In genomic region chr1:160401487-160401805, GRCh38 we compare ENCODE assay signal across 10 cellular contexts. TPM values are rescaled to one million over a fixed set of nuclear protein-coding genes. Genes with fewer than 3 reads are reported as not detected.
DNase-seq lines count a peak whose midpoint lies in the region; ATAC-seq, FAIRE-seq and TF ChIP-seq lines count a peak whose summit lies in the region.
"Had no signal": no experiment of that assay in that cellular context is flagged by ENCODE, and none has a peak within 500 bp of the region (broad histone marks: within the 10 kb centered on the region; RNA-seq: fewer than 3 reads in every experiment).

No MANE protein-coding gene starts in this region.

- no peak for FAIRE-seq in pancreas (lab: Jason Lieb, UNC)
- no peak for FAIRE-seq in frontal cortex (lab: Jason Lieb, UNC)

- CTCF ChIA-PET in CD4-positive, alpha-beta memory T cell (lab: Charles Lee; ENCODE audit: partially characterized antibody), result interaction anchor here (1.0 kb wide), 1 partner anchor 110 kb away, joined by 3 read pairs; no protein-coding TSS in a partner anchor

- H3K27me3 ChIP-seq in CD4-positive, alpha-beta memory T cell (ENCODE audit: insufficient read depth, low read length), result peaks cover 9% of the 10 kb centered on the region
- H3K27me3 ChIP-seq in NT2/D1 (ENCODE audit: insufficient read depth, insufficient read length) (no peaks in the 10 kb centered on the region), esophagus (ENCODE audit: control insufficient read depth in 1 of 2, insufficient read depth in 2 of 2, low read length in 2 of 2) (no peaks in the 10 kb centered on the region), pancreas (no peaks in the 10 kb centered on the region)

- peaks cover 19 to 21% of the 10 kb centered on the region in 2 donors for H3K27me3 Mint-ChIP-seq in CD4-positive, alpha-beta memory T cell

- DNase-seq in CD4-positive, alpha-beta memory T cell, result no peak
- no peak for DNase-seq in NT2/D1 (ENCODE audit: low read depth, low spot score)
- DNase-seq in pancreas, result no peak
- DNase-seq in medulla oblongata (ENCODE audit: extremely low spot score), result no peak
- no peak for DNase-seq in frontal cortex (ENCODE audit: low spot score in 2 of 2)
- DNase-seq in anterior cingulate cortex (lab: John Stamatoyannopoulos, UW), result no peak
- DNase-seq: activated CD4-positive, alpha-beta T cell treated with anti-CD3 and anti-CD28 coated beads, Interleukin-2, amount 50 U/mL, for 48 hours; NCI-H2029 had no signal

- ATAC-seq in pancreas (peak in 2 of 4 donors; percentile 2 to 3), HG02938 (IDR thresholded peaks at IDR 0.05; ENCODE audit: unreplicated experiment) (no peak)

- peaks cover 15% of the 10 kb centered on the region for H3K4me1 ChIP-seq in CD4-positive, alpha-beta memory T cell (ENCODE audit: insufficient read depth, low read length)
- H3K4me1 ChIP-seq in NT2/D1 (ENCODE audit: insufficient read depth, insufficient read length), result peaks cover 30% of the 10 kb centered on the region
- peaks cover 3 to 8% of the 10 kb centered on the region in 2 donors for H3K4me1 ChIP-seq in esophagus (ENCODE audit: control insufficient read depth in 2 of 2, insufficient read depth in 2 of 2, low read length in 1 of 2)
- H3K4me1 ChIP-seq in pancreas, result no peaks in the 10 kb centered on the region

- POLR2A ChIA-PET in CD4-positive, alpha-beta memory T cell (lab: Charles Lee; ENCODE audit: partially characterized antibody), result no interaction called here

- WGBS in esophagus, 2 donors, result 32 to 36% methylated on average over 7 of the region's 7 CpGs
- WGBS in pancreas, 2 donors, result 29 to 35% methylated on average over 7 of the region's 7 CpGs

- H3K27ac ChIP-seq in CD4-positive, alpha-beta memory T cell (ENCODE audit: low read depth, low read length), result no peak overlapping the region
- H3K27ac ChIP-seq in esophagus (ENCODE audit: low read depth in 2 of 2, low read length in 1 of 2) (peak overlapping the region in 1 of 2 donors; percentile 71), pancreas (no peak overlapping the region)

- H3K4me3 ChIP-seq in CD4-positive, alpha-beta memory T cell (ENCODE audit: low read length in 2 of 2), result no peak overlapping the region
- peak overlapping the region; percentile 79 for H3K4me3 ChIP-seq in NT2/D1 (ENCODE audit: insufficient read length, low read depth)
- H3K4me3 ChIP-seq in esophagus (ENCODE audit: low read depth in 1 of 2, low read length in 2 of 2), result peak overlapping the region; percentile 62 to 69
- H3K4me3 ChIP-seq in pancreas, result peak overlapping the region in 3 of 4 donors; percentile 39 to 86 (median 82)

- H3K9me3 ChIP-seq in CD4-positive, alpha-beta memory T cell (ENCODE audit: control insufficient read depth in 1 of 2, low read length in 2 of 2), result no peaks in the 10 kb centered on the region
- no peaks in the 10 kb centered on the region for H3K9me3 ChIP-seq in NT2/D1 (ENCODE audit: insufficient read depth, low read length)
- no peaks in the 10 kb centered on the region for H3K9me3 ChIP-seq in esophagus (ENCODE audit: control insufficient read depth in 2 of 2, insufficient read depth in 1 of 2, low read depth in 1 of 2, low read length in 1 of 2)
- H3K9me3 ChIP-seq in pancreas, result no peaks in the 10 kb centered on the region

- H3K27ac Mint-ChIP-seq in CD4-positive, alpha-beta memory T cell, result no peak overlapping the region

- no peaks in the 10 kb centered on the region for H3K36me3 Mint-ChIP-seq in CD4-positive, alpha-beta memory T cell

- H3K9me3 Mint-ChIP-seq in CD4-positive, alpha-beta memory T cell, result no peaks in the 10 kb centered on the region

- H3K36me3 ChIP-seq in CD4-positive, alpha-beta memory T cell (ENCODE audit: insufficient read depth, low read length), result no peaks in the 10 kb centered on the region
- H3K36me3 ChIP-seq in NT2/D1 (ENCODE audit: insufficient read depth, insufficient read length, low read length) (peaks cover 26% of the 10 kb centered on the region), esophagus (ENCODE audit: control insufficient read depth in 2 of 2, insufficient read depth in 2 of 2, low read length in 1 of 2) (no peaks in the 10 kb centered on the region), pancreas (no peaks in the 10 kb centered on the region)

- H3K9ac ChIP-seq in NT2/D1 (ENCODE audit: insufficient read length, low read depth), result peak overlapping the region; percentile 88

- intact Hi-C loops in CD4-positive, alpha-beta memory T cell (cut with micrococcal nuclease), result no loop called here
- intact Hi-C loops in pancreas (cut with DNase I), result no loop called here

- H3K4me3 Mint-ChIP-seq in CD4-positive, alpha-beta memory T cell, result peak overlapping the region in 7 of 8 donors; percentile 0 to 77 (median 74)

- no peak for TF ChIP-seq CTCF in pancreas (IDR thresholded peaks at IDR 0.05)

- peaks cover 4 to 11% (median 6%) of the 10 kb centered on the region in 4 donors for H3K4me1 Mint-ChIP-seq in CD4-positive, alpha-beta memory T cell

RNA-seq across cellular contexts. Expression of gene VANGL2, which starts 1.1 kb away (rescaled TPM):
- total RNA-seq in CD4-positive, alpha-beta memory T cell, result not detected
- not detected for polyA plus RNA-seq in CD4-positive, alpha-beta memory T cell
- polyA plus RNA-seq in esophagus (1 to 10 TPM; 4.5 to 6.8 TPM), pancreas (1 to 10 TPM; 3.6 to 4.3 TPM)
- total RNA-seq in pancreas (1 to 10 TPM; 2.5 to 9.9 (median 4.4) TPM), frontal cortex (11.0 TPM)

RNA-seq across cellular contexts. Expression of gene NHLH1, which starts 34.6 kb away (rescaled TPM):
- under 1 TPM; 0.41 to 0.42 TPM for total RNA-seq in CD4-positive, alpha-beta memory T cell
- not detected for polyA plus RNA-seq in CD4-positive, alpha-beta memory T cell
- polyA plus RNA-seq in esophagus, result under 1 TPM; 0.08 to 0.09 TPM
- not detected for total RNA-seq in pancreas
- polyA plus RNA-seq in pancreas, result under 1 TPM; 0.11 to 0.14 TPM
- 0.41 TPM for total RNA-seq in frontal cortex

RNA-seq across cellular contexts. Expression of gene NCSTN, which starts 58.3 kb away (rescaled TPM):
- 10 to 100 TPM; 62.2 to 68.0 TPM for total RNA-seq in CD4-positive, alpha-beta memory T cell
- 10 to 100 TPM; 68.1 to 93.1 TPM for polyA plus RNA-seq in CD4-positive, alpha-beta memory T cell
- 10 to 100 TPM; 34.2 to 34.9 TPM for polyA plus RNA-seq in esophagus
- total RNA-seq in pancreas, result 10 to 100 TPM; 47.4 to 64.7 (median 49.6) TPM
- 10 to 100 TPM; 29.7 to 56.4 TPM for polyA plus RNA-seq in pancreas
- 24.5 TPM for total RNA-seq in frontal cortex

RNA-seq across cellular contexts. Expression of gene COPA, which starts 58.4 kb away (rescaled TPM):
- 100 to 1,000 TPM; 128 to 132 TPM for total RNA-seq in CD4-positive, alpha-beta memory T cell
- 100 to 1,000 TPM; 115 to 150 TPM for polyA plus RNA-seq in CD4-positive, alpha-beta memory T cell
- polyA plus RNA-seq in esophagus (10 to 100 TPM; 45.1 to 51.1 TPM), pancreas (10 to 100 TPM; 34.7 to 50.4 TPM)
- total RNA-seq in pancreas (100 to 1,000 TPM in 1 of 6 donors, 10 to 100 TPM in 5; 61.1 to 114 (median 83.4) TPM), frontal cortex (161 TPM)

Comparison
In these comparisons a context has a peak if more than half of its experiments do, and no peak if none do; other contexts are left out.
1. H3K4me3 ChIP-seq: peak in NT2/D1 (single experiment), esophagus (2 of 2) and pancreas (3 of 4); none in CD4-positive, alpha-beta memory T cell (0 of 2).